ENCODE assay signal across 15 cellular contexts in the genomic region with DNA sequence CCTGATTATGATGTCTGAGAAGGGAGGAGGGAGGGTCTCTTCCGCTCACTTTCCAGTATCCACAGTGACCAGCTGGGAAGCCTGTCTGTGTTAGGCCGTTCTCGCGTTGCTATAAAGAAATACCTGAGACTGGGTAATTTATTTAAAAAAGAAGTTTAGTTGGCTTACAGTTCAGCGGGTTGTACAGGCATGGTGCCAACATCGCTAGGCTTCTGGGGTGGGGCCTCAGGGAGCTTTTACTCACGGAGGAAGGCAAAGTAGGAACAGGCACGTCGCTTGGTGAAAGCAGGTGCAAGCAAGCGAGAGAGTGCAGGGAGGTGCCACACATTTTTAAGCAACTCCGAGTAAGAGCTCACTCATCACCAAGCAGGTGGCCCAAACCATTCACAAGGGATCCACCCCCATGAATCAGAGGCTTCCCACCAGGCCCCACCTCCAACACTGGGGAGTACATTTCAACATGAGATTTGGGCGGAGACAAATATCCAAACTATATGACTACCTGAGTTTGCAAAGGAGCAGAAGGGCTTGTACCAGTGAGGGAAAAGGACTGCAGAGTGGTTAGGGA.
DNase-seq lines count a peak whose midpoint lies in the region; ATAC-seq, FAIRE-seq and TF ChIP-seq lines count a peak whose summit lies in the region.
"Had no signal": no experiment of that assay in that cellular context is flagged by ENCODE, and none has a peak within 500 bp of the region (broad histone marks: within the 10 kb centered on the region; RNA-seq: fewer than 3 reads in every experiment).

No MANE protein-coding gene starts in this region.

- no peak overlapping the region for H3K9ac ChIP-seq in HepG2 (ENCODE audit: insufficient read depth, low read depth, low read length)

- TF ChIP-seq CTCF in HepG2 (CRISPR knock-in tag; IDR thresholded peaks at IDR 0.05) (no peak), right lobe of liver (IDR thresholded peaks at IDR 0.05) (no peak), endothelial cell (IDR thresholded peaks at IDR 0.05; ENCODE audit: unreplicated experiment) (no peak), upper lobe of right lung (IDR thresholded peaks at IDR 0.05) (no peak)

- H3K4me3 ChIP-seq in HepG2 (replicated peaks in 1 of 3; ENCODE audit: insufficient read depth in 1 of 3, low read depth in 2 of 3, low read length in 3 of 3) (no peak overlapping the region), right lobe of liver (no peak overlapping the region), upper lobe of right lung (no peak overlapping the region)
- H3K4me3 ChIP-seq: gastroesophageal sphincter, lower lobe of right lung had no signal

- ATAC-seq in HepG2 (no peak), right lobe of liver (no peak), upper lobe of right lung (no peak)
- no peak for ATAC-seq in activated CD4-positive, CD25-positive, alpha-beta regulatory T cell treated with anti-CD3 and anti-CD28 coated beads, Interleukin-2, amount 50 U/mL, for 24 hours
- ATAC-seq: gastroesophageal sphincter, lower lobe of right lung, SK-N-SH treated with all-trans-retinoic acid at 6 μM for 48 hours had no signal

- no peak overlapping the region for H3K27ac ChIP-seq in HepG2 (ENCODE audit: extremely low read length, insufficient read depth, low read length)
- H3K27ac ChIP-seq in right lobe of liver = no peak overlapping the region
- no peak overlapping the region for H3K27ac ChIP-seq in upper lobe of right lung
- H3K27ac ChIP-seq: gastroesophageal sphincter, lower lobe of right lung had no signal

- no TSS peak for BruUV-seq in HepG2 (replicated peaks; lab: Mats Ljungman, UMichigan)

- no peak overlapping the region for H3K4me2 ChIP-seq in HepG2 (ENCODE audit: low read depth, low read length)

- peaks cover 15% of the 10 kb centered on the region for H3K36me3 Mint-ChIP-seq in endothelial cell (ENCODE audit: low read depth, unreplicated experiment)

- H3K9me3 ChIP-seq in HepG2 (ENCODE audit: low read length) (no peaks in the 10 kb centered on the region), right lobe of liver (no peaks in the 10 kb centered on the region), upper lobe of right lung (no peaks in the 10 kb centered on the region)
- H3K9me3 ChIP-seq: gastroesophageal sphincter, lower lobe of right lung had no signal

- POLR2A ChIA-PET in HepG2 (lab: Yijun Ruan, JAX) = interaction anchor here (1.9 kb wide), 1 partner anchor 46 kb away, joined by 5 read pairs; no protein-coding TSS in a partner anchor

- no peaks in the 10 kb centered on the region for H3K79me2 ChIP-seq in HepG2 (ENCODE audit: insufficient read depth, low read length)

- TF ChIP-seq RAD21 in HepG2 (CRISPR knock-in tag; IDR thresholded peaks at IDR 0.05) = no peak

- in situ Hi-C loops in HepG2 (cut with HindIII; ENCODE audit: extremely low pct_ligation_motif_present, low pct_unique_long_range_greater_than_20kb) = loop anchor here (10.0 kb wide), 1 partner anchor 473 kb away; no protein-coding TSS in a partner anchor

- 95% methylated on average over 12 of the region's 12 CpGs for WGBS in HepG2 (ENCODE audit: low lambda C conversion rate)
- WGBS in right lobe of liver (ENCODE audit: insufficient coverage, low coverage, low lambda C conversion rate, missing lambda C conversion rate) = 96% methylated on average over 7 of the region's 12 CpGs

- H3K27me3 Mint-ChIP-seq in endothelial cell (ENCODE audit: unreplicated experiment) = peaks cover 17% of the 10 kb centered on the region

- peaks cover 8 to 9% of the 10 kb centered on the region in 2 experiments; a peak in 4 of 5 replicates for H3K36me3 ChIP-seq in HepG2 (replicated peaks in 1 of 2; ENCODE audit: control insufficient read depth in 1 of 2, insufficient read depth in 2 of 2, low read length in 2 of 2)
- no peaks in the 10 kb centered on the region for H3K36me3 ChIP-seq in right lobe of liver
- H3K36me3 ChIP-seq in upper lobe of right lung = no peaks in the 10 kb centered on the region
- H3K36me3 ChIP-seq: gastroesophageal sphincter, lower lobe of right lung had no signal

- no peaks in the 10 kb centered on the region for H3K27me3 ChIP-seq in HepG2 (ENCODE audit: control insufficient read depth in 1 of 2, insufficient read depth in 2 of 2, low read length in 2 of 2)
- H3K27me3 ChIP-seq in right lobe of liver = no peaks in the 10 kb centered on the region
- H3K27me3 ChIP-seq in upper lobe of right lung = no peaks in the 10 kb centered on the region
- H3K27me3 ChIP-seq: gastroesophageal sphincter had no signal

- CTCF ChIA-PET in HepG2 (lab: Yijun Ruan, JAX; ENCODE audit: low intra/inter-chr PET ratio, low total read pairs) = no interaction called here

- no peak overlapping the region for H2AFZ ChIP-seq in HepG2 (ENCODE audit: low read length)

- H3K4me1 Mint-ChIP-seq in endothelial cell (ENCODE audit: unreplicated experiment) = no peaks in the 10 kb centered on the region

- H4K20me1 ChIP-seq in HepG2 (ENCODE audit: insufficient read depth, low read length) = no peaks in the 10 kb centered on the region

- H3K9me3 Mint-ChIP-seq in endothelial cell (ENCODE audit: unreplicated experiment) = no peaks in the 10 kb centered on the region

- no peak for TF ChIP-seq EP300 in HepG2 (IDR thresholded peaks at IDR 0.05; ENCODE audit: low read depth in 2 of 2, low read length in 2 of 2)
- TF ChIP-seq EP300 in HepG2 (CRISPR knock-in tag; IDR thresholded peaks at IDR 0.05; ENCODE audit: borderline replicate concordance) = no peak

- DNase-seq in HepG2 (ENCODE audit: low spot score) = no peak
- DNase-seq in right lobe of liver = no peak
- peak; percentile 51 for DNase-seq in NCI-H69 (lab: John Stamatoyannopoulos, UW)
- DNase-seq in endothelial cell (ENCODE audit: low spot score) = no peak
- peak; percentile 20 for DNase-seq in upper lobe of right lung
- DNase-seq in NCI-H146 treated with DMSO at 0.1 percent for 48 hours (lab: John Stamatoyannopoulos, UW; ENCODE audit: unreplicated experiment) = no peak
- no peak for DNase-seq in DMS53 (lab: John Stamatoyannopoulos, UW)
- DNase-seq: activated CD8-positive, alpha-beta memory T cell treated with anti-CD3 and anti-CD28 coated beads, Interleukin-2, amount 50 U/mL, for 4 hours; C1 segment of cervical spinal cord; central memory CD4-positive, alpha-beta T cell; lower lobe of right lung; NCI-H2171 had no signal

- H3K27ac Mint-ChIP-seq in endothelial cell (ENCODE audit: unreplicated experiment) = no peak overlapping the region

- no peak for FAIRE-seq in HepG2 (lab: Jason Lieb, UNC)

- intact Hi-C loops in HepG2 (cut with micrococcal nuclease; ENCODE audit: unreplicated experiment) = loop anchor here (2.0 to 10.0 kb wide), 3 partner anchors 39 to 363 kb away; a partner anchor contains a TSS
- intact Hi-C loops in right lobe of liver (cut with DNase I) = no loop called here
- intact Hi-C loops in upper lobe of right lung (cut with DNase I) = no loop called here

- peaks cover 42% of the 10 kb centered on the region for H3K4me1 ChIP-seq in HepG2 (ENCODE audit: insufficient read depth, low read length)
- H3K4me1 ChIP-seq in right lobe of liver = no peaks in the 10 kb centered on the region
- H3K4me1 ChIP-seq in upper lobe of right lung = peaks cover 32% of the 10 kb centered on the region

- no peak for TF ChIP-seq POLR2A in HepG2 (IDR thresholded peaks at IDR 0.05; ENCODE audit: insufficient read depth in 1 of 2, low read depth in 2 of 2, low read length in 2 of 2)
- TF ChIP-seq POLR2A in right lobe of liver (IDR thresholded peaks at IDR 0.05) = no peak

- peak overlapping the region; percentile 31 for H3K4me3 Mint-ChIP-seq in endothelial cell (ENCODE audit: unreplicated experiment)

TF ChIP-seq in HepG2, 621 proteins besides CTCF, POLR2A, EP300 and RAD21:
- TF ChIP-seq, protein P1, sequence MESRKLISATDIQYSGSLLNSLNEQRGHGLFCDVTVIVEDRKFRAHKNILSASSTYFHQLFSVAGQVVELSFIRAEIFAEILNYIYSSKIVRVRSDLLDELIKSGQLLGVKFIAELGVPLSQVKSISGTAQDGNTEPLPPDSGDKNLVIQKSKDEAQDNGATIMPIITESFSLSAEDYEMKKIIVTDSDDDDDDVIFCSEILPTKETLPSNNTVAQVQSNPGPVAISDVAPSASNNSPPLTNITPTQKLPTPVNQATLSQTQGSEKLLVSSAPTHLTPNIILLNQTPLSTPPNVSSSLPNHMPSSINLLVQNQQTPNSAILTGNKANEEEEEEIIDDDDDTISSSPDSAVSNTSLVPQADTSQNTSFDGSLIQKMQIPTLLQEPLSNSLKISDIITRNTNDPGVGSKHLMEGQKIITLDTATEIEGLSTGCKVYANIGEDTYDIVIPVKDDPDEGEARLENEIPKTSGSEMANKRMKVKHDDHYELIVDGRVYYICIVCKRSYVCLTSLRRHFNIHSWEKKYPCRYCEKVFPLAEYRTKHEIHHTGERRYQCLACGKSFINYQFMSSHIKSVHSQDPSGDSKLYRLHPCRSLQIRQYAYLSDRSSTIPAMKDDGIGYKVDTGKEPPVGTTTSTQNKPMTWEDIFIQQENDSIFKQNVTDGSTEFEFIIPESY (CRISPR knock-in tag; IDR thresholded peaks at IDR 0.05) = peak; percentile 54; the same call in 1 of the 2 replicates
- TF ChIP-seq MEIS2 (CRISPR knock-in tag; IDR thresholded peaks at IDR 0.05) = no peak
- TF ChIP-seq, protein P2, sequence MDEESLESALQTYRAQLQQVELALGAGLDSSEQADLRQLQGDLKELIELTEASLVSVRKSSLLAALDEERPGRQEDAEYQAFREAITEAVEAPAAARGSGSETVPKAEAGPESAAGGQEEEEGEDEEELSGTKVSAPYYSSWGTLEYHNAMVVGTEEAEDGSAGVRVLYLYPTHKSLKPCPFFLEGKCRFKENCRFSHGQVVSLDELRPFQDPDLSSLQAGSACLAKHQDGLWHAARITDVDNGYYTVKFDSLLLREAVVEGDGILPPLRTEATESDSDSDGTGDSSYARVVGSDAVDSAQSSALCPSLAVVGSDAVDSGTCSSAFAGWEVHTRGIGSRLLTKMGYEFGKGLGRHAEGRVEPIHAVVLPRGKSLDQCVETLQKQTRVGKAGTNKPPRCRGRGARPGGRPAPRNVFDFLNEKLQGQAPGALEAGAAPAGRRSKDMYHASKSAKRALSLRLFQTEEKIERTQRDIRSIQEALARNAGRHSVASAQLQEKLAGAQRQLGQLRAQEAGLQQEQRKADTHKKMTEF (CRISPR knock-in tag; IDR thresholded peaks at IDR 0.05) = no peak

Comparison
In these comparisons a context has a peak if more than half of its experiments do, and no peak if none do; other contexts are left out.
1. DNase-seq: peak in NCI-H69 (single experiment) and upper lobe of right lung (single experiment); none in HepG2 (single experiment), right lobe of liver (0 of 3), endothelial cell (single experiment), NCI-H146 treated with DMSO at 0.1 percent for 48 hours (single experiment) and DMS53 (single experiment).